Comparison of ENCODE assay signal across 9 cellular contexts in the genomic region with DNA sequence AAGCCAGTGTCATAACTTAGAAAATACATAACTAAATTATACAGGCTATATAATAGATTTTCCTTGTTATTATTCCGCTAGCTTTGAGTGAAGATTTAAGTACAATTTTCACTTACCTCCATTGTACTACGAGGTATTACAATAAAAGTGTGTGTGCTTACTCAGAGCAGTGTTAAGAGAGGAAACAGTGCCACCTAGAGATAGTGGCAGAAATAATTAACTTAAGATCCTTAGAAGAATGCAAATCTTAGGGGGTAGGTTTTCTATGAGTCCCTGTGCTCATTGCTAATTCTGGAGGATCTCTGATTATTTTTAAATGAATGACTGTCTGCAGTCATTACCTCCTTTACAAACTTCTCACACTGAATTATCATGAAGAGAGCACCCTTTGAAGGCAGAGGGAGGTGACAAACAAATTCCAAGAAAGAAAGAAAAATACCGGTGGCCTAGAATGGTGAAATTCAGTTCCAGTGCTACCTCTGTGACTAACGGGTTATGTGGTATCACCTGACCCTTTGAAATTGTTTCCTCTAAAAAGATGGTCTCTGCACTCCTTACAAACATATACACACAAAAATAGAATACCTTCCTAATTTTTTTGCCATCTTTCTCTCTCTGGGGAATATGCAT.
DNase-seq lines count a peak whose midpoint lies in the region; ATAC-seq and TF ChIP-seq lines count a peak whose summit lies in the region.
"Had no signal": no experiment of that assay in that cellular context is flagged by ENCODE, and none has a peak within 500 bp of the region (broad histone marks: within the 10 kb centered on the region; RNA-seq: fewer than 3 reads in every experiment).

No MANE protein-coding gene starts in this region.

- CTCF ChIA-PET in HCT116 (lab: Charles Lee), result no interaction called here

- H4K20me1 ChIP-seq in HCT116 (ENCODE audit: insufficient read depth), result no peaks in the 10 kb centered on the region

- RAD21 ChIA-PET in HCT116 (lab: Charles Lee; ENCODE audit: low non-redundant PET in 1 of 2, low total read pairs in 2 of 2, uncharacterized antibody in 2 of 2, unreplicated experiment in 2 of 2), result no interaction called here

- TF ChIP-seq CTCF in GM13976 (IDR thresholded peaks at IDR 0.05; ENCODE audit: borderline replicate concordance, control extremely low read depth, extremely low read depth, insufficient read depth, missing control alignments), result peak; percentile 46
- TF ChIP-seq CTCF in HCT116 (IDR thresholded peaks at IDR 0.05 in 2 of 3, conservative IDR thresholded peaks at IDR 0.05 in 1 of 3; ENCODE audit: borderline replicate concordance in 1 of 3, insufficient read depth in 1 of 3, low read depth in 2 of 3, low read length in 2 of 3), result peak; percentile 38 to 63 (median 39); a peak in 5 of 6 replicates
- peak in 3 of 4 experiments; percentile 38 to 52 (median 47) for TF ChIP-seq CTCF in prostate gland (IDR thresholded peaks at IDR 0.05)

- peak; percentile 30 for DNase-seq in GM13976 (ENCODE audit: low spot score)
- DNase-seq in HCT116 (ENCODE audit: low read depth, low spot score), result peak; percentile 34
- peak; percentile 42 for DNase-seq in NCI-H146 (lab: John Stamatoyannopoulos, UW)
- DNase-seq in dedifferentiated amniotic fluid mesenchymal stem cell (ENCODE audit: extremely low spot score), result peak; percentile 19
- no peak for DNase-seq in prostate gland (ENCODE audit: low spot score)
- no peak for DNase-seq in CD1c-positive myeloid dendritic cell (ENCODE audit: extremely low spot score)
- no peak for DNase-seq in NCI-H2196 treated with DMSO at 0.1 percent for 48 hours (lab: John Stamatoyannopoulos, UW; ENCODE audit: unreplicated experiment)

- H3K9ac ChIP-seq in HCT116 (ENCODE audit: low read length), result no peak overlapping the region

- H3K4me1 ChIP-seq in HCT116 (ENCODE audit: control insufficient read depth in 1 of 2, insufficient read depth in 2 of 2, low read length in 2 of 2) (no peaks in the 10 kb centered on the region), prostate gland (replicated peaks) (no peaks in the 10 kb centered on the region)

- peak; percentile 66 for TF ChIP-seq RAD21 in HCT116 (IDR thresholded peaks at IDR 0.05; ENCODE audit: low read depth)

- H3K79me2 ChIP-seq in HCT116 (ENCODE audit: insufficient read depth, low read length), result no peaks in the 10 kb centered on the region

- POLR2A ChIA-PET in HCT116 (lab: Charles Lee), result no interaction called here

- TF ChIP-seq POLR2A in HCT116 (IDR thresholded peaks at IDR 0.05; ENCODE audit: borderline replicate concordance, extremely low read depth, insufficient read depth, insufficient read length) (no peak), prostate gland (IDR thresholded peaks at IDR 0.05) (no peak)

- H2AFZ ChIP-seq in HCT116 (ENCODE audit: low read depth, low read length, poor library complexity, severe bottlenecking), result no peak overlapping the region

- in situ Hi-C loops in GM13976 (cut with MboI; ENCODE audit: low sequenced_read_pairs, unreplicated experiment), result no loop called here

- H3K4me2 ChIP-seq in HCT116 (ENCODE audit: low read length), result no peak overlapping the region

- no TSS peak for BruUV-seq in HCT116 (replicated peaks; lab: Mats Ljungman, UMichigan)

- H3K9me3 ChIP-seq in HCT116 (ENCODE audit: control insufficient read depth in 1 of 2, insufficient read depth in 1 of 2, low read depth in 1 of 2, low read length in 2 of 2) (no peaks in the 10 kb centered on the region), prostate gland (no peaks in the 10 kb centered on the region)

- intact Hi-C loops in HCT116 (cut with micrococcal nuclease), result loop anchor here (5.0 kb wide), 2 partner anchors 277 to 1113 kb away; no protein-coding TSS in a partner anchor
- intact Hi-C loops in prostate gland (cut with DNase I), result no loop called here

- no peaks in the 10 kb centered on the region for H3K9me2 ChIP-seq in HCT116 (ENCODE audit: insufficient read depth)

- no peaks in the 10 kb centered on the region for H3K36me3 ChIP-seq in HCT116 (ENCODE audit: control insufficient read depth in 1 of 2, insufficient read depth in 2 of 2, low read length in 2 of 2)
- H3K36me3 ChIP-seq in prostate gland, result no peaks in the 10 kb centered on the region

- H3K27me3 ChIP-seq in HCT116 (ENCODE audit: insufficient read depth, low read length), result peaks cover 51% of the 10 kb centered on the region
- H3K27me3 ChIP-seq in prostate gland (replicated peaks; ENCODE audit: insufficient read depth), result no peaks in the 10 kb centered on the region

- ATAC-seq in HCT116, result peak; percentile 84
- no peak for ATAC-seq in HG02938 (IDR thresholded peaks at IDR 0.05; ENCODE audit: unreplicated experiment)

- H3K4me3 ChIP-seq in HCT116 (replicated peaks in 1 of 2; ENCODE audit: low read depth in 1 of 2, low read length in 2 of 2), result no peak overlapping the region
- H3K4me3 ChIP-seq in prostate gland, result no peak overlapping the region
- H3K4me3 ChIP-seq: lung had no signal

- H3K27ac ChIP-seq in HCT116 (ENCODE audit: low read depth, low read length) (no peak overlapping the region), prostate gland (no peak overlapping the region)

- WGBS in prostate gland, result 40% methylated on average over 4 of the region's 4 CpGs

TF ChIP-seq in HCT116, 20 proteins besides CTCF, POLR2A, EP300 and RAD21:
- TF ChIP-seq JUND (IDR thresholded peaks at IDR 0.05), result no peak
- TF ChIP-seq, protein P1, sequence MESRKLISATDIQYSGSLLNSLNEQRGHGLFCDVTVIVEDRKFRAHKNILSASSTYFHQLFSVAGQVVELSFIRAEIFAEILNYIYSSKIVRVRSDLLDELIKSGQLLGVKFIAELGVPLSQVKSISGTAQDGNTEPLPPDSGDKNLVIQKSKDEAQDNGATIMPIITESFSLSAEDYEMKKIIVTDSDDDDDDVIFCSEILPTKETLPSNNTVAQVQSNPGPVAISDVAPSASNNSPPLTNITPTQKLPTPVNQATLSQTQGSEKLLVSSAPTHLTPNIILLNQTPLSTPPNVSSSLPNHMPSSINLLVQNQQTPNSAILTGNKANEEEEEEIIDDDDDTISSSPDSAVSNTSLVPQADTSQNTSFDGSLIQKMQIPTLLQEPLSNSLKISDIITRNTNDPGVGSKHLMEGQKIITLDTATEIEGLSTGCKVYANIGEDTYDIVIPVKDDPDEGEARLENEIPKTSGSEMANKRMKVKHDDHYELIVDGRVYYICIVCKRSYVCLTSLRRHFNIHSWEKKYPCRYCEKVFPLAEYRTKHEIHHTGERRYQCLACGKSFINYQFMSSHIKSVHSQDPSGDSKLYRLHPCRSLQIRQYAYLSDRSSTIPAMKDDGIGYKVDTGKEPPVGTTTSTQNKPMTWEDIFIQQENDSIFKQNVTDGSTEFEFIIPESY (IDR thresholded peaks at IDR 0.05; ENCODE audit: extremely low read depth, insufficient replicate concordance, low read length), result no peak
- TF ChIP-seq TCF7L2 (IDR thresholded peaks at IDR 0.05; ENCODE audit: borderline replicate concordance, extremely low read depth, insufficient read depth, insufficient read length), result no peak

Comparison
In these comparisons a context has a peak if more than half of its experiments do, and no peak if none do; other contexts are left out.
1. DNase-seq: peak in GM13976 (single experiment), HCT116 (single experiment), NCI-H146 (single experiment) and dedifferentiated amniotic fluid mesenchymal stem cell (single experiment); none in prostate gland (single experiment), CD1c-positive myeloid dendritic cell (single experiment) and NCI-H2196 treated with DMSO at 0.1 percent for 48 hours (single experiment).
2. Peak in every context shown above with its lines, with median percentiles within 50 percentile points of each other: CTCF ChIP-seq.